ENCODE assay signal across 2 cellular contexts in the genomic region with DNA sequence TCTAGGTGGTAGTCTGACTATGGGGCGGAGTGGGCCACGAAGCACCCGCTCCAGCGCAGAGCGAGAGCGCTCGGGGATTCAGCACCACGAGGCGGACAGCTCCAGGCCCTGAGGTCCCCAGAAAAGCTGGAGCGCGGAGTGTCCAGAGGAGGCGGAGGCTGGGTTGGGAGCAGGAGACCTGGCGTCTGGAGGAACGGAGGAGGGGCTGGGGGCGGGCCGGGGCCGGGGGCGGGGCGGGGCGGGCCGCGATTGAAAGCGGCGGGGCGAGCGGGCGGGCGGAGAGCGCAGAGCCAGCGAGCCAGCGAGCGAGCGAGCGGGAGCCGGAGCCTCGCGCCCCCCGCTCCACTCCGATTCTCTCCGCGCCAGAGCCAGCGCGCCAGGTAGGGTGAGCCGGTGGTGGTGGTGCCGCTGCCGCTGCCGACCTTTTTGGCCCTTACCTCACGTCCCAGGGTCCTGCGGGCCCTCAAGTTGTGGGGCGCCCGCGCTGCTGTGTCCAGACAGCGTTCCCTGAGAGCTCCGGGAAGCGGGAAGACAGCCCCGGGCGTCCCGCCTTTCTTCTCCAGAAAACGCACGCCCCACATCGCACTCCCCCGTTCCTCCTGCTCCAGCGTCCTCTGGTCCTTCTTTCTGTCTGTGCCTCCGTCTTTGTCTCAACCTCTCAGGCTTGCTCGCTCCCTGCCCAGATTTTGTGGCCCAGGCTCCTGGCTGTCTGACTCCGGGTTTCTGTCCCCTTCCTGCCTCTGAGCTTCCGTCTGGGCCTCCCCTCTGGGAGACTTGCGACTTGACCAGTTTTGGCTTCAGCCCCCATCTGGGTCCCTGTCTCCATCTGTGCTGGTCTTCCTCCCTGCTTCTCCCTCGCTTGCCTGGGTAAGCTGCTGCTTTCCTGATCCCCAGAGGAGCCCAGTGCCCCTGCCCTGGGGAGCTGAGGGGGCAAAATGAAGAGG.
TF ChIP-seq lines count a peak whose summit lies in the region.

Gene GRM2, plus strand, starts transcription at position 281 of the 944 bp plus-strand sequence. CDS start 1,916 bp downstream, outside the sequence.

TF ChIP-seq in SK-N-SH, 30 proteins besides CTCF, POLR2A, EP300 and RAD21:
- TF ChIP-seq, protein P1, sequence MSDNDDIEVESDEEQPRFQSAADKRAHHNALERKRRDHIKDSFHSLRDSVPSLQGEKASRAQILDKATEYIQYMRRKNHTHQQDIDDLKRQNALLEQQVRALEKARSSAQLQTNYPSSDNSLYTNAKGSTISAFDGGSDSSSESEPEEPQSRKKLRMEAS (IDR thresholded peaks at IDR 0.05; ENCODE audit: low read depth) = peak; percentile 34; the same call in 1 of the 2 replicates
- peak; percentile 98 for TF ChIP-seq REST (IDR thresholded peaks at IDR 0.05; ENCODE audit: low read depth, low read length)
- no peak for TF ChIP-seq RCOR1 (IDR thresholded peaks at IDR 0.05; ENCODE audit: low read length)
- TF ChIP-seq RFX5 (IDR thresholded peaks at IDR 0.05; ENCODE audit: low read length) = no peak
- TF ChIP-seq SIN3A (IDR thresholded peaks at IDR 0.05; ENCODE audit: borderline replicate concordance, low read depth, low read length) = peak; percentile 82
- TF ChIP-seq MXI1 (IDR thresholded peaks at IDR 0.05; ENCODE audit: low read depth, low read length) = 0 out of 2 replicates have a peak, but pooled peaks have one; percentile 62
- TF ChIP-seq FOSL2 (IDR thresholded peaks at IDR 0.05; ENCODE audit: borderline replicate concordance, low read depth) = no peak
- no peak for TF ChIP-seq TAF1 (IDR thresholded peaks at IDR 0.05; ENCODE audit: borderline replicate concordance, low read depth, low read length)
- TF ChIP-seq POLR2AphosphoS5 (IDR thresholded peaks at IDR 0.05; ENCODE audit: low read depth, low read length) = no peak

TF ChIP-seq in HepG2, 621 proteins besides CTCF, POLR2A, EP300 and RAD21 (continues in another document):
- 0 out of 2 replicates have a peak, but pooled peaks have one; percentile 51 for TF ChIP-seq ZNF232 (CRISPR knock-in tag; IDR thresholded peaks at IDR 0.05; ENCODE audit: borderline replicate concordance)
- TF ChIP-seq ZNF816 (CRISPR knock-in tag; IDR thresholded peaks at IDR 0.05; ENCODE audit: borderline replicate concordance) = peak; percentile 59; the same call in 1 of the 2 replicates
- TF ChIP-seq BORCS8-MEF2B (CRISPR knock-in tag; IDR thresholded peaks at IDR 0.05) = peak; percentile 95
- TF ChIP-seq, protein P2, sequence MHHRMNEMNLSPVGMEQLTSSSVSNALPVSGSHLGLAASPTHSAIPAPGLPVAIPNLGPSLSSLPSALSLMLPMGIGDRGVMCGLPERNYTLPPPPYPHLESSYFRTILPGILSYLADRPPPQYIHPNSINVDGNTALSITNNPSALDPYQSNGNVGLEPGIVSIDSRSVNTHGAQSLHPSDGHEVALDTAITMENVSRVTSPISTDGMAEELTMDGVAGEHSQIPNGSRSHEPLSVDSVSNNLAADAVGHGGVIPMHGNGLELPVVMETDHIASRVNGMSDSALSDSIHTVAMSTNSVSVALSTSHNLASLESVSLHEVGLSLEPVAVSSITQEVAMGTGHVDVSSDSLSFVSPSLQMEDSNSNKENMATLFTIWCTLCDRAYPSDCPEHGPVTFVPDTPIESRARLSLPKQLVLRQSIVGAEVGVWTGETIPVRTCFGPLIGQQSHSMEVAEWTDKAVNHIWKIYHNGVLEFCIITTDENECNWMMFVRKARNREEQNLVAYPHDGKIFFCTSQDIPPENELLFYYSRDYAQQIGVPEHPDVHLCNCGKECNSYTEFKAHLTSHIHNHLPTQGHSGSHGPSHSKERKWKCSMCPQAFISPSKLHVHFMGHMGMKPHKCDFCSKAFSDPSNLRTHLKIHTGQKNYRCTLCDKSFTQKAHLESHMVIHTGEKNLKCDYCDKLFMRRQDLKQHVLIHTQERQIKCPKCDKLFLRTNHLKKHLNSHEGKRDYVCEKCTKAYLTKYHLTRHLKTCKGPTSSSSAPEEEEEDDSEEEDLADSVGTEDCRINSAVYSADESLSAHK (CRISPR knock-in tag; IDR thresholded peaks at IDR 0.05; ENCODE audit: borderline replicate concordance) = 0 out of 2 replicates have a peak, but pooled peaks have one; percentile 57
- 0 out of 2 replicates have a peak, but pooled peaks have one; percentile 49 for TF ChIP-seq CSRNP2 (CRISPR knock-in tag; conservative IDR thresholded peaks at IDR 0.05; ENCODE audit: low read depth)
- TF ChIP-seq, protein P3, sequence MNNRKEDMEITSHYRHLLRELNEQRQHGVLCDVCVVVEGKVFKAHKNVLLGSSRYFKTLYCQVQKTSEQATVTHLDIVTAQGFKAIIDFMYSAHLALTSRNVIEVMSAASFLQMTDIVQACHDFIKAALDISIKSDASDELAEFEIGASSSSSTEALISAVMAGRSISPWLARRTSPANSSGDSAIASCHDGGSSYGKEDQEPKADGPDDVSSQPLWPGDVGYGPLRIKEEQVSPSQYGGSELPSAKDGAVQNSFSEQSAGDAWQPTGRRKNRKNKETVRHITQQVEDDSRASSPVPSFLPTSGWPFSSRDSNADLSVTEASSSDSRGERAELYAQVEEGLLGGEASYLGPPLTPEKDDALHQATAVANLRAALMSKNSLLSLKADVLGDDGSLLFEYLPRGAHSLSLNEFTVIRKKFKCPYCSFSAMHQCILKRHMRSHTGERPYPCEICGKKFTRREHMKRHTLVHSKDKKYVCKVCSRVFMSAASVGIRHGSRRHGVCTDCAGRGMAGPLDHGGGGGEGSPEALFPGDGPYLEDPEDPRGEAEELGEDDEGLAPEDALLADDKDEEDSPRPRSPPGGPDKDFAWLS (CRISPR knock-in tag; IDR thresholded peaks at IDR 0.05; ENCODE audit: borderline replicate concordance) = no peak
- TF ChIP-seq, protein P4, sequence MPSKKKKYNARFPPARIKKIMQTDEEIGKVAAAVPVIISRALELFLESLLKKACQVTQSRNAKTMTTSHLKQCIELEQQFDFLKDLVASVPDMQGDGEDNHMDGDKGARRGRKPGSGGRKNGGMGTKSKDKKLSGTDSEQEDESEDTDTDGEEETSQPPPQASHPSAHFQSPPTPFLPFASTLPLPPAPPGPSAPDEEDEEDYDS (CRISPR knock-in tag; IDR thresholded peaks at IDR 0.05) = peak; percentile 47; the same call in 1 of the 2 replicates
- TF ChIP-seq ZNF589 (CRISPR knock-in tag; conservative IDR thresholded peaks at IDR 0.05) = peak; percentile 63; the same call in 1 of the 2 replicates
- peak; percentile 70 for TF ChIP-seq ELF3 (CRISPR knock-in tag; IDR thresholded peaks at IDR 0.05)
- peak; percentile 76; the same call in 1 of the 2 replicates for TF ChIP-seq HDAC2 (CRISPR knock-in tag; IDR thresholded peaks at IDR 0.05)
- no peak for TF ChIP-seq ZBTB40 (IDR thresholded peaks at IDR 0.05)
- TF ChIP-seq ZBTB40 (CRISPR knock-in tag; IDR thresholded peaks at IDR 0.05) = peak; percentile 65; the same call in 1 of the 2 replicates
- peak; percentile 94 for TF ChIP-seq WIZ (CRISPR knock-in tag; IDR thresholded peaks at IDR 0.05)
- TF ChIP-seq, protein P5, sequence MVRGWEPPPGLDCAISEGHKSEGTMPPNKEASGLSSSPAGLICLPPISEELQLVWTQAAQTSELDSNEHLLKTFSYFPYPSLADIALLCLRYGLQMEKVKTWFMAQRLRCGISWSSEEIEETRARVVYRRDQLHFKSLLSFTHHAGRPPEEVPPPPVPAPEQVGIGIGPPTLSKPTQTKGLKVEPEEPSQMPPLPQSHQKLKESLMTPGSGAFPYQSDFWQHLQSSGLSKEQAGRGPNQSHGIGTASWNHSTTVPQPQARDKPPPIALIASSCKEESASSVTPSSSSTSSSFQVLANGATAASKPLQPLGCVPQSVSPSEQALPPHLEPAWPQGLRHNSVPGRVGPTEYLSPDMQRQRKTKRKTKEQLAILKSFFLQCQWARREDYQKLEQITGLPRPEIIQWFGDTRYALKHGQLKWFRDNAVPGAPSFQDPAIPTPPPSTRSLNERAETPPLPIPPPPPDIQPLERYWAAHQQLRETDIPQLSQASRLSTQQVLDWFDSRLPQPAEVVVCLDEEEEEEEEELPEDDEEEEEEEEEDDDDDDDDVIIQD (CRISPR knock-in tag; IDR thresholded peaks at IDR 0.05; ENCODE audit: low read depth) = 0 out of 2 replicates have a peak, but pooled peaks have one; percentile 30
- TF ChIP-seq ZNF562 (CRISPR knock-in tag; IDR thresholded peaks at IDR 0.05; ENCODE audit: borderline replicate concordance) = no peak
- TF ChIP-seq, protein P6, sequence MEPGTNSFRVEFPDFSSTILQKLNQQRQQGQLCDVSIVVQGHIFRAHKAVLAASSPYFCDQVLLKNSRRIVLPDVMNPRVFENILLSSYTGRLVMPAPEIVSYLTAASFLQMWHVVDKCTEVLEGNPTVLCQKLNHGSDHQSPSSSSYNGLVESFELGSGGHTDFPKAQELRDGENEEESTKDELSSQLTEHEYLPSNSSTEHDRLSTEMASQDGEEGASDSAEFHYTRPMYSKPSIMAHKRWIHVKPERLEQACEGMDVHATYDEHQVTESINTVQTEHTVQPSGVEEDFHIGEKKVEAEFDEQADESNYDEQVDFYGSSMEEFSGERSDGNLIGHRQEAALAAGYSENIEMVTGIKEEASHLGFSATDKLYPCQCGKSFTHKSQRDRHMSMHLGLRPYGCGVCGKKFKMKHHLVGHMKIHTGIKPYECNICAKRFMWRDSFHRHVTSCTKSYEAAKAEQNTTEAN (CRISPR knock-in tag; conservative IDR thresholded peaks at IDR 0.05) = peak; percentile 51; the same call in 1 of the 2 replicates
- TF ChIP-seq HBP1 (CRISPR knock-in tag; IDR thresholded peaks at IDR 0.05; ENCODE audit: low read depth) = 0 out of 2 replicates have a peak, but pooled peaks have one; percentile 80
